23 cellular contexts compared by ENCODE assay signal in genomic region chr13:109390391-109390790, GRCh38.
"Had no signal": no experiment of that assay in that cellular context is flagged by ENCODE, and none has a peak within 500 bp of the region (broad histone marks: within the 10 kb centered on the region; RNA-seq: fewer than 3 reads in every experiment).

No MANE protein-coding gene starts in this region.

- H3K4me3 ChIP-seq: coronary artery, gastroesophageal sphincter, hepatocyte, testis, transverse colon had no signal

- H3K4me1 ChIP-seq: gastroesophageal sphincter, testis, transverse colon had no signal

- H3K9me3 ChIP-seq: gastroesophageal sphincter, testis, transverse colon had no signal

- ATAC-seq: effector memory CD8-positive, alpha-beta T cell; gastroesophageal sphincter; left ventricle myocardium superior; naive thymus-derived CD8-positive, alpha-beta T cell; right cardiac atrium had no signal

- H3K27ac ChIP-seq: brain microvascular endothelial cell, coronary artery, gastroesophageal sphincter, hepatocyte, testis, transverse colon, VCaP had no signal

- DNase-seq: activated CD4-positive, alpha-beta T cell treated with anti-CD3 and anti-CD28 coated beads for 4 hours; activated CD4-positive, alpha-beta T cell treated with anti-CD3 and anti-CD28 coated beads, Interleukin-2, amount 50 U/mL, for 4 hours; activated CD8-positive, alpha-beta memory T cell treated with anti-CD3 and anti-CD28 coated beads for 24 hours; activated effector memory CD4-positive, alpha-beta T cell treated with anti-CD3 and anti-CD28 coated beads, Interleukin-2, amount 50 U/mL, for 16 hours; activated naive CD4-positive, alpha-beta T cell treated with anti-CD3 and anti-CD28 coated beads, Interleukin-2, amount 10 ng/mL, durations not matched to agents 7 days and 5 days; activated naive CD8-positive, alpha-beta T cell treated with anti-CD3 and anti-CD28 coated beads, Interleukin-2, amount 10 ng/mL, durations not matched to agents 7 days and 5 days; amniotic stem cell; brain microvascular endothelial cell; effector memory CD8-positive, alpha-beta T cell; islet precursor cell; left ventricle myocardium superior; naive thymus-derived CD8-positive, alpha-beta T cell; occipital lobe; right cardiac atrium; stimulated activated CD4-positive, alpha-beta T cell treated with anti-CD3 and anti-CD28 coated beads, Interleukin-2, amount 100 ng/mL, for 48 hours; stimulated activated naive CD4-positive, alpha-beta T cell treated with Interleukin-2 at 50 U/mL for 16 hours; T-helper 9 cell; testis; transverse colon had no signal

- H3K4me2 ChIP-seq: hepatocyte had no signal

- H3K36me3 ChIP-seq: brain microvascular endothelial cell, gastroesophageal sphincter, transverse colon had no signal

- H2AFZ ChIP-seq: hepatocyte had no signal

- H3K79me2 ChIP-seq: hepatocyte had no signal

- H3K27me3 ChIP-seq: brain microvascular endothelial cell, gastroesophageal sphincter, hepatocyte, testis, transverse colon had no signal
